In the genomic region with DNA sequence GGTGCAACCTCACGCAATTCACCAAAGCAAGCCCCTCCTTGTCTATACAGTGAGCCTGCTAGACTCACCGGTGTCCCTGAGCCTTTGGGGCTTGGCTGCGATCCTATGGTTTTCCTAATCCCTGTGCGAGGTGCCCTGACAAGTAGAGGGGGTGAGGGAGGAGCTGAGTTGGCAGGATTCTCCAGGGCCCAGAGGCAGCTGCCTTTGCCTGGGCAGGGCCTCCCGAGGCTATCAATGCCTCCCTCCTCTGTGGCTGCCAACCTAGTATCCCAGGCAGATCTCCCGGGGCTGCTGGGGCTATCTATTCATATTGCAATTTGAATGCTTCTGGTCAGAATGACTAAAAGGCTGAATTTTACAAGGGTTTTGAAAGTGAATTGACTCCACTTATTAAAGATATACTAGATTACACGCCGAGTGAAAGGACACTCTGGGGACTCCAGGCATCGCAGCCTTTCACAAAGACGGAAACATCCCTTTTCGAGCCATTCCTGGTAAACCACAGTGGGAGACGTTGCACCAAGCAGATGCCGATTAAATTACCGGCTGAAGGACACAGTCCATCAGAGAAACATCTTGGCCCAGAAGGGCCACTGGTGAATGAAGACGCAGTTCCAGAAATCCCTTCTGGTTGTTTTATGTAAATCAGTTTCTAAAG, we compare ENCODE assay signal across 12 cellular contexts. TPM values are rescaled to one million over a fixed set of nuclear protein-coding genes. Genes with fewer than 3 reads are reported as not detected.
DNase-seq lines count a peak whose midpoint lies in the region; ATAC-seq and TF ChIP-seq lines count a peak whose summit lies in the region.
"Had no signal": no experiment of that assay in that cellular context is flagged by ENCODE, and none has a peak within 500 bp of the region (broad histone marks: within the 10 kb centered on the region; RNA-seq: fewer than 3 reads in every experiment).

No MANE protein-coding gene starts in this region.

- peak overlapping the region in 2 of 3 experiments; percentile 36 to 69; a peak in 5 of 7 replicates for H3K27ac Mint-ChIP-seq in H9
- H3K27ac Mint-ChIP-seq: activated CD4-positive, alpha-beta T cell treated with anti-CD3 and anti-CD28 coated beads, Interleukin-2, amount 10 ng/mL, durations not matched to agents 7 days and 5 days; activated naive CD4-positive, alpha-beta T cell treated with anti-CD3 and anti-CD28 coated beads, Interleukin-2, amount 10 ng/mL, durations not matched to agents 7 days and 5 days had no signal

- DNase-seq in H9 (peak; percentile 64), RWPE2 (ENCODE audit: low spot score) (peak; percentile 84), fibroblast of gingiva (ENCODE audit: low read depth) (peak; percentile 10), osteoblast (ENCODE audit: insufficient read length, low spot score, missing footprints) (peak; percentile 90), UCSD-AML1 (lab: John Stamatoyannopoulos, UW; ENCODE audit: unreplicated experiment) (no peak), globus pallidus (ENCODE audit: low spot score) (no peak), MM.1S (no peak)
- DNase-seq: activated CD4-positive, alpha-beta T cell treated with anti-CD3 and anti-CD28 coated beads, Interleukin-2, amount 10 ng/mL, durations not matched to agents 7 days and 5 days; activated naive CD4-positive, alpha-beta T cell treated with anti-CD3 and anti-CD28 coated beads, Interleukin-2, amount 10 ng/mL, durations not matched to agents 7 days and 5 days; cortex of kidney; NCI-H524 had no signal

- no peak overlapping the region for H3T11ph ChIP-seq in H9 (ENCODE audit: low read length)

- H2BK5ac ChIP-seq in H9 (ENCODE audit: insufficient read length, low read length), result no peak overlapping the region

- WGBS in H9 (ENCODE audit: extremely low coverage, insufficient read length, low lambda C conversion rate), result no CpG with 5 or more reads among the region's 15 CpGs

- no peaks in the 10 kb centered on the region for H3K27me3 ChIP-seq in H9 (ENCODE audit: insufficient read depth, low read length)
- H3K27me3 ChIP-seq in RWPE2 (ENCODE audit: insufficient read depth, poor library complexity, severe bottlenecking), result no peaks in the 10 kb centered on the region
- no peaks in the 10 kb centered on the region for H3K27me3 ChIP-seq in osteoblast (ENCODE audit: insufficient read depth, low read length)
- H3K27me3 ChIP-seq in MM.1S (replicated peaks; ENCODE audit: insufficient read depth, low read length), result no peaks in the 10 kb centered on the region

- H3K36me3 ChIP-seq in RWPE2 (ENCODE audit: low read depth) (no peaks in the 10 kb centered on the region), osteoblast (ENCODE audit: insufficient read depth, low read length) (no peaks in the 10 kb centered on the region), MM.1S (replicated peaks; ENCODE audit: insufficient read depth, low read length) (no peaks in the 10 kb centered on the region)

- H2AFZ ChIP-seq in H9 (ENCODE audit: low read length), result no peak overlapping the region
- peak overlapping the region; percentile 53 for H2AFZ ChIP-seq in osteoblast (ENCODE audit: low read length)
- no peak overlapping the region for H2AFZ ChIP-seq in MM.1S (ENCODE audit: low read length)

- H3K4me1 Mint-ChIP-seq in H9, result peaks cover 17 to 34% of the 10 kb centered on the region in 2 experiments
- H3K4me1 Mint-ChIP-seq: activated CD4-positive, alpha-beta T cell treated with anti-CD3 and anti-CD28 coated beads, Interleukin-2, amount 10 ng/mL, durations not matched to agents 7 days and 5 days; activated naive CD4-positive, alpha-beta T cell treated with anti-CD3 and anti-CD28 coated beads, Interleukin-2, amount 10 ng/mL, durations not matched to agents 7 days and 5 days had no signal

- no peak overlapping the region for H3K4me3 ChIP-seq in RWPE2 (ENCODE audit: severe bottlenecking)
- peak overlapping the region; percentile 7 for H3K4me3 ChIP-seq in osteoblast (ENCODE audit: insufficient read depth, low read length)
- no peak overlapping the region for H3K4me3 ChIP-seq in MM.1S (ENCODE audit: low read length)

- H3K4ac ChIP-seq in H9 (ENCODE audit: low read depth, low read length), result no peak overlapping the region

- H3K27me3 Mint-ChIP-seq in H9 (ENCODE audit: low read depth), result no peaks in the 10 kb centered on the region; the same call in 1 of the 2 replicates
- H3K27me3 Mint-ChIP-seq: activated CD4-positive, alpha-beta T cell treated with anti-CD3 and anti-CD28 coated beads, Interleukin-2, amount 10 ng/mL, durations not matched to agents 7 days and 5 days had no signal

- no peak overlapping the region for H3K23ac ChIP-seq in H9 (ENCODE audit: insufficient read length, low read depth, low read length)

- no peaks in the 10 kb centered on the region; a peak in 1 of 7 replicates for H3K36me3 Mint-ChIP-seq in H9 (ENCODE audit: insufficient read depth in 1 of 3, low read depth in 3 of 3)
- H3K36me3 Mint-ChIP-seq: activated naive CD4-positive, alpha-beta T cell treated with anti-CD3 and anti-CD28 coated beads, Interleukin-2, amount 10 ng/mL, durations not matched to agents 7 days and 5 days had no signal

- H4K20me1 ChIP-seq in H9 (ENCODE audit: control insufficient read depth, insufficient read depth, insufficient read length) (no peaks in the 10 kb centered on the region), osteoblast (ENCODE audit: insufficient read depth, low read length) (no peaks in the 10 kb centered on the region), MM.1S (ENCODE audit: insufficient read depth, low read length) (no peaks in the 10 kb centered on the region)

- H3K9me3 ChIP-seq in H9 (ENCODE audit: control insufficient read depth, low read depth, low read length), result no peaks in the 10 kb centered on the region
- H3K9me3 ChIP-seq in RWPE2 (ENCODE audit: severe bottlenecking), result no peaks in the 10 kb centered on the region
- H3K9me3 ChIP-seq in osteoblast (ENCODE audit: low read depth, low read length), result no peaks in the 10 kb centered on the region
- H3K9me3 ChIP-seq in MM.1S (replicated peaks; ENCODE audit: insufficient read depth, low read length), result no peaks in the 10 kb centered on the region

- H3K4me2 ChIP-seq in H9 (ENCODE audit: insufficient read depth, insufficient read length, low read length), result no peak overlapping the region
- peak overlapping the region; percentile 34 for H3K4me2 ChIP-seq in osteoblast (ENCODE audit: insufficient read depth, low read length)
- H3K4me2 ChIP-seq in MM.1S (ENCODE audit: low read depth, low read length), result no peak overlapping the region

- H4K8ac ChIP-seq in H9 (replicated peaks; ENCODE audit: insufficient read length, low read depth, low read length), result no peak overlapping the region

- H2BK12ac ChIP-seq in H9 (ENCODE audit: insufficient read length, low read depth, low read length), result no peak overlapping the region

- H3K18ac ChIP-seq in H9 (ENCODE audit: insufficient read length, low read depth, low read length), result no peak overlapping the region

- no peak overlapping the region for H4K91ac ChIP-seq in H9 (ENCODE audit: insufficient read length, low read depth, low read length)

- H3K9me3 Mint-ChIP-seq in H9, result no peaks in the 10 kb centered on the region; a peak in 1 of 5 replicates
- H3K9me3 Mint-ChIP-seq: activated CD4-positive, alpha-beta T cell treated with anti-CD3 and anti-CD28 coated beads, Interleukin-2, amount 10 ng/mL, durations not matched to agents 7 days and 5 days; activated naive CD4-positive, alpha-beta T cell treated with anti-CD3 and anti-CD28 coated beads, Interleukin-2, amount 10 ng/mL, durations not matched to agents 7 days and 5 days had no signal

- no peak overlapping the region for H3K56ac ChIP-seq in H9 (ENCODE audit: insufficient read length, low read depth, low read length)

- no peak overlapping the region for H2BK15ac ChIP-seq in H9 (ENCODE audit: low read depth, low read length)

- H3K27ac ChIP-seq in H9 (ENCODE audit: insufficient read length, low read depth, low read length) (no peak overlapping the region), RWPE2 (ENCODE audit: poor library complexity, severe bottlenecking) (peak overlapping the region; percentile 39), osteoblast (ENCODE audit: low read depth, low read length) (no peak overlapping the region), MM.1S (ENCODE audit: low read length) (no peak overlapping the region)

- no peak overlapping the region for H3K14ac ChIP-seq in H9 (ENCODE audit: insufficient read depth, low read length)

- H3K4me1 ChIP-seq in H9 (ENCODE audit: insufficient read depth, low read length) (no peaks in the 10 kb centered on the region; the same call in 1 of the 2 replicates), RWPE2 (ENCODE audit: insufficient read depth, poor library complexity, severe bottlenecking) (peaks cover 16% of the 10 kb centered on the region), osteoblast (ENCODE audit: insufficient read depth, low read length) (peaks cover 16% of the 10 kb centered on the region), MM.1S (ENCODE audit: low read length) (no peaks in the 10 kb centered on the region)

- no peak overlapping the region for H3K4me3 Mint-ChIP-seq in H9
- H3K4me3 Mint-ChIP-seq: activated CD4-positive, alpha-beta T cell treated with anti-CD3 and anti-CD28 coated beads, Interleukin-2, amount 10 ng/mL, durations not matched to agents 7 days and 5 days; activated naive CD4-positive, alpha-beta T cell treated with anti-CD3 and anti-CD28 coated beads, Interleukin-2, amount 10 ng/mL, durations not matched to agents 7 days and 5 days had no signal

- H3K23me2 ChIP-seq in H9 (ENCODE audit: insufficient read length, low read depth, low read length, poor library complexity, severe bottlenecking), result no peaks in the 10 kb centered on the region

- H3K79me1 ChIP-seq in H9 (ENCODE audit: insufficient read depth, low read depth, low read length, poor library complexity, severe bottlenecking), result no peaks in the 10 kb centered on the region

- H3K9ac ChIP-seq in H9 (ENCODE audit: extremely low read depth, insufficient read length, low read length) (no peak overlapping the region), MM.1S (ENCODE audit: low read length) (no peak overlapping the region)

- H3K79me2 ChIP-seq in H9 (ENCODE audit: insufficient read depth, low read length) (no peaks in the 10 kb centered on the region), osteoblast (ENCODE audit: insufficient read depth, low read length) (no peaks in the 10 kb centered on the region), MM.1S (ENCODE audit: low read length) (no peaks in the 10 kb centered on the region)

- TF ChIP-seq CTCF in H9 (conservative IDR thresholded peaks at IDR 0.05) (no peak), RWPE2 (IDR thresholded peaks at IDR 0.05; ENCODE audit: poor library complexity, severe bottlenecking) (no peak), osteoblast (IDR thresholded peaks at IDR 0.05; ENCODE audit: extremely low read depth, low read depth, low read length) (no peak), MM.1S (IDR thresholded peaks at IDR 0.05; ENCODE audit: low read length) (no peak)

- H2BK120ac ChIP-seq in H9 (ENCODE audit: low read depth, low read length, poor library complexity, severe bottlenecking), result no peak overlapping the region

- no peaks in the 10 kb centered on the region for H3F3A ChIP-seq in MM.1S (ENCODE audit: insufficient read depth, low read length)

- no peak overlapping the region for H4K5ac ChIP-seq in H9 (ENCODE audit: insufficient read length, low read depth, low read length)

- H2BK20ac ChIP-seq in H9 (ENCODE audit: low read depth, low read length, poor library complexity, severe bottlenecking), result no peak overlapping the region

- ATAC-seq in RWPE2 (ENCODE audit: low read depth) (peak; percentile 96), GM21526 (IDR thresholded peaks at IDR 0.05; ENCODE audit: low FRiP score, unreplicated experiment) (no peak)

- H3K9me2 ChIP-seq in MM.1S (replicated peaks; ENCODE audit: insufficient read depth, low read length), result no peaks in the 10 kb centered on the region

- H2AK5ac ChIP-seq in H9 (ENCODE audit: insufficient read length, low read length), result no peak overlapping the region

RNA-seq across cellular contexts. Expression of gene PITPNM3, which starts 11.3 kb away (rescaled TPM):
- total RNA-seq in H9 (2021) (2.7 and 3.4 TPM in 2 replicates), osteoblast (1.8 TPM in 2 replicates)

Comparison
In these comparisons a context has a peak if more than half of its experiments do, and no peak if none do; other contexts are left out.
1. DNase-seq: peak in H9 (single experiment), RWPE2 (single experiment), fibroblast of gingiva (single experiment) and osteoblast (single experiment); none in UCSD-AML1 (single experiment), globus pallidus (single experiment) and MM.1S (single experiment).